ENCODE assay signal across 10 cellular contexts in genomic region chr6:170049641-170050491, GRCh38.
DNase-seq lines count a peak whose midpoint lies in the region; ATAC-seq and TF ChIP-seq lines count a peak whose summit lies in the region.
"Had no signal": no experiment of that assay in that cellular context is flagged by ENCODE, and none has a peak within 500 bp of the region (broad histone marks: within the 10 kb centered on the region; RNA-seq: fewer than 3 reads in every experiment).

No MANE protein-coding gene starts in this region.

- intact Hi-C loops in colonic mucosa (cut with DNase I), result no loop called here
- intact Hi-C loops in lower lobe of right lung (cut with DNase I), result no loop called here

- H3K4me3 ChIP-seq in colonic mucosa, result no peak overlapping the region
- no peak overlapping the region for H3K4me3 ChIP-seq in lower lobe of right lung

- TF ChIP-seq CTCF in colonic mucosa (IDR thresholded peaks at IDR 0.05) (no peak), lower lobe of right lung (IDR thresholded peaks at IDR 0.05) (no peak)

- no peak overlapping the region for H3K9ac ChIP-seq in colonic mucosa (ENCODE audit: low read depth in 2 of 2, low read length in 2 of 2)

- H3K36me3 ChIP-seq in colonic mucosa (no peaks in the 10 kb centered on the region), lower lobe of right lung (no peaks in the 10 kb centered on the region)

- peak overlapping the region; percentile 59 for H3K27ac ChIP-seq in colonic mucosa
- peak overlapping the region; percentile 54 for H3K27ac ChIP-seq in lower lobe of right lung

- H3K4me1 ChIP-seq in colonic mucosa (no peaks in the 10 kb centered on the region), lower lobe of right lung (peaks cover 16% of the 10 kb centered on the region)

- peak; percentile 22 for DNase-seq in M059J (ENCODE audit: low read depth)
- DNase-seq in colonic mucosa, result peak; percentile 72
- peak; percentile 66 for DNase-seq in lower lobe of right lung
- peak; percentile 10 for DNase-seq in stromal cell of bone marrow (ENCODE audit: low read depth)
- DNase-seq in iPS-NIHi11 (ENCODE audit: low spot score), result no peak
- DNase-seq in NCI-H2196 (lab: John Stamatoyannopoulos, UW; ENCODE audit: unreplicated experiment), result no peak
- no peak for DNase-seq in NCI-H2171 (lab: John Stamatoyannopoulos, UW)
- no peak for DNase-seq in NCI-H2171 treated with DMSO at 0.1 percent for 48 hours (lab: John Stamatoyannopoulos, UW)
- DNase-seq: activated naive CD8-positive, alpha-beta T cell treated with anti-CD3 and anti-CD28 coated beads, Interleukin-2, amount 50 U/mL, for 24 hours had no signal

- peak; percentile 74 to 78 for ATAC-seq in lower lobe of right lung
- ATAC-seq: activated naive CD8-positive, alpha-beta T cell treated with anti-CD3 and anti-CD28 coated beads, Interleukin-2, amount 50 U/mL, for 24 hours; HCT116 had no signal

- H3K9me3 ChIP-seq in colonic mucosa, result no peaks in the 10 kb centered on the region
- no peaks in the 10 kb centered on the region for H3K9me3 ChIP-seq in lower lobe of right lung

- no peaks in the 10 kb centered on the region for H3K27me3 ChIP-seq in colonic mucosa
- peaks cover 4% of the 10 kb centered on the region for H3K27me3 ChIP-seq in lower lobe of right lung (ENCODE audit: low read depth)

Comparison
In these comparisons a context has a peak if more than half of its experiments do, and no peak if none do; other contexts are left out.
1. DNase-seq: peak in M059J (single experiment), colonic mucosa (single experiment), lower lobe of right lung (single experiment) and stromal cell of bone marrow (single experiment); none in iPS-NIHi11 (single experiment), NCI-H2196 (single experiment), NCI-H2171 (single experiment) and NCI-H2171 treated with DMSO at 0.1 percent for 48 hours (single experiment).